Comparison of ENCODE assay signal across 9 cellular contexts in the genomic region with DNA sequence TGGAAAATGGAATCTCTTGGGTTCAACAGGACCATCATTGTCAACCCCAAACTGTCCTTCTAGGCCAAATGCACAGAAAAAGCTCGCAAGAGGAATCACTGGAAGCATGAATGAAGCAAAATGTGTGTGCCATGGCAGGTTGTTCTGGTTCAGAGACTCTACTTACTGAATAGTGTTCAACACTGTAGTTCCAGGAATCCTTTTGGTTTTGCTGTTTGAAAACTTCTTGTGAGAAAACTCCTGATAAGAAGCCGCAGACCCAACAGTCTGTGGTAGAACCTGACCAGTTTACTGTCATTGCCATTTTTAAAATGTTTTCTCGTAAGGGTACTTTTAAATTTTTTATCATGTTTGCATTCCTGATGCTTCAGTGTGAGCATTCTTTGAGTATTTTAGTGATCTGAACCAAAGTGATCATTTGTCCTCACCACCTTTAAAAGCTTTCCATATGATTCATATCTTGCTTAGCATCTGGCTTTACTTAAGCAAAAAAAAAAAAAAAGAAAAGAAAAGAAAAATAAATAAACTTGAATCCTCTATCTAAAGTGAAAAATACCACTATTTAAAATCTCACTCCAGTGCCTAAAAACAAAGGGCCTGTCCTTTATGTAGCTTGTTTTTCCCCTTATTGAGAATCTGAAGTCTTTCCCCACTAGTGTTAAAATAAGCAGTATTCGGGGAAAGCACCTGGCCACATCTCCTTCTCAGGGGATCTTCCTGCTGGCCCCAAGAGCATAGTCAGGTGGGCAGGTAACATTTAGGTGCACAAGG.
A peak's percentile ranks its signal among the peaks of the same experiment; 100 is the strongest.
DNase-seq lines count a peak whose midpoint lies in the region; ATAC-seq lines count a peak whose summit lies in the region.
"Had no signal": no experiment of that assay in that cellular context is flagged by ENCODE, and none has a peak within 500 bp of the region (broad histone marks: within the 10 kb centered on the region; RNA-seq: fewer than 3 reads in every experiment).

No MANE protein-coding gene starts in this region.

- no peak overlapping the region for H3K27ac Mint-ChIP-seq in T-cell
- H3K27ac Mint-ChIP-seq in activated CD4-positive, alpha-beta memory T cell treated with anti-CD3 and anti-CD28 coated beads, Interleukin-2, amount 10 ng/mL, durations not matched to agents 7 days and 5 days, result no peak overlapping the region

- POLR2A ChIA-PET in T-cell (lab: Charles Lee), result no interaction called here
- POLR2A ChIA-PET in activated CD4-positive, alpha-beta memory T cell treated with anti-CD3 and anti-CD28 coated beads, Interleukin-2, amount 10 ng/mL, durations not matched to agents 7 days and 5 days (lab: Charles Lee), result no interaction called here

- 0 out of 2 replicates have a peak, but pooled peaks cover 3% of the 10 kb centered on the region for H3K9me3 ChIP-seq in SJCRH30 (replicated peaks)
- H3K9me3 ChIP-seq in skeletal muscle satellite cell (replicated peaks; ENCODE audit: low read length), result no peaks in the 10 kb centered on the region

- no peaks in the 10 kb centered on the region for H3K27me3 Mint-ChIP-seq in T-cell
- peaks cover 3% of the 10 kb centered on the region for H3K27me3 Mint-ChIP-seq in activated CD4-positive, alpha-beta memory T cell treated with anti-CD3 and anti-CD28 coated beads, Interleukin-2, amount 10 ng/mL, durations not matched to agents 7 days and 5 days

- no peak for DNase-seq in SJCRH30
- DNase-seq in NCI-H69 (lab: John Stamatoyannopoulos, UW), result no peak
- DNase-seq in T-cell, result no peak
- DNase-seq in activated CD4-positive, alpha-beta memory T cell treated with anti-CD3 and anti-CD28 coated beads, Interleukin-2, amount 10 ng/mL, durations not matched to agents 7 days and 5 days, result no peak

- ATAC-seq in GM18907 (IDR thresholded peaks at IDR 0.05; ENCODE audit: unreplicated experiment) (peak; percentile 80), HG02870 (IDR thresholded peaks at IDR 0.05; ENCODE audit: unreplicated experiment) (peak; percentile 73), T-cell (replicated peaks in 1 of 4) (no peak)

- H3K27me3 ChIP-seq in SJCRH30, result no peaks in the 10 kb centered on the region
- H3K27me3 ChIP-seq in skeletal muscle satellite cell (ENCODE audit: control insufficient read depth, insufficient read depth, low read length), result no peaks in the 10 kb centered on the region

- CTCF ChIA-PET in T-cell (lab: Charles Lee), result no interaction called here
- CTCF ChIA-PET in activated CD4-positive, alpha-beta memory T cell treated with anti-CD3 and anti-CD28 coated beads, Interleukin-2, amount 10 ng/mL, durations not matched to agents 7 days and 5 days (lab: Charles Lee), result no interaction called here

- H3K4me2 ChIP-seq in skeletal muscle satellite cell (ENCODE audit: low read length), result peak overlapping the region; percentile 22

- no peaks in the 10 kb centered on the region for H3K36me3 ChIP-seq in SJCRH30
- H3K36me3 ChIP-seq in skeletal muscle satellite cell (ENCODE audit: insufficient read depth, low read length), result no peaks in the 10 kb centered on the region

- H3K4me3 ChIP-seq in SJCRH30 (no peak overlapping the region), skeletal muscle satellite cell (ENCODE audit: low read length) (no peak overlapping the region)

- peaks cover 5% of the 10 kb centered on the region for H3K36me3 Mint-ChIP-seq in T-cell
- H3K36me3 Mint-ChIP-seq in activated CD4-positive, alpha-beta memory T cell treated with anti-CD3 and anti-CD28 coated beads, Interleukin-2, amount 10 ng/mL, durations not matched to agents 7 days and 5 days (ENCODE audit: low read depth), result no peaks in the 10 kb centered on the region

- H3K4me1 Mint-ChIP-seq in T-cell, result no peaks in the 10 kb centered on the region
- H3K4me1 Mint-ChIP-seq in activated CD4-positive, alpha-beta memory T cell treated with anti-CD3 and anti-CD28 coated beads, Interleukin-2, amount 10 ng/mL, durations not matched to agents 7 days and 5 days, result no peaks in the 10 kb centered on the region

- no peak overlapping the region for H3K9ac ChIP-seq in skeletal muscle satellite cell (ENCODE audit: low read depth, low read length)
- H3K9ac ChIP-seq: parathyroid adenoma had no signal

- peak overlapping the region; percentile 79 for H3K27ac ChIP-seq in SJCRH30
- H3K27ac ChIP-seq: parathyroid adenoma, VCaP had no signal

- peaks cover 31% of the 10 kb centered on the region for H3K4me1 ChIP-seq in SJCRH30
- peaks cover 21% of the 10 kb centered on the region for H3K4me1 ChIP-seq in skeletal muscle satellite cell (ENCODE audit: control insufficient read depth, insufficient read depth, low read length)
- H3K4me1 ChIP-seq: parathyroid adenoma had no signal

- H3K9me3 Mint-ChIP-seq in T-cell, result peaks cover 3 to 5% (median 4%) of the 10 kb centered on the region in 3 donors
- H3K9me3 Mint-ChIP-seq in activated CD4-positive, alpha-beta memory T cell treated with anti-CD3 and anti-CD28 coated beads, Interleukin-2, amount 10 ng/mL, durations not matched to agents 7 days and 5 days, result peaks cover 9% of the 10 kb centered on the region

- no peak overlapping the region for H3K4me3 Mint-ChIP-seq in T-cell
- no peak overlapping the region for H3K4me3 Mint-ChIP-seq in activated CD4-positive, alpha-beta memory T cell treated with anti-CD3 and anti-CD28 coated beads, Interleukin-2, amount 10 ng/mL, durations not matched to agents 7 days and 5 days

Comparison
In these comparisons a context has a peak if more than half of its experiments do, and no peak if none do; other contexts are left out.
1. ATAC-seq: peak in GM18907 (single experiment) and HG02870 (single experiment); none in T-cell (0 of 4).